Comparison of ENCODE assay signal across 2 cellular contexts in genomic region chr11:32072872-32073661, GRCh38.
TF ChIP-seq lines count a peak whose summit lies in the region.

No MANE protein-coding gene starts in this region.

TF ChIP-seq in SK-N-SH, 30 proteins besides CTCF, POLR2A, EP300 and RAD21:
- TF ChIP-seq IRF3 (IDR thresholded peaks at IDR 0.05; ENCODE audit: low read depth, low read length) = no peak
- no peak for TF ChIP-seq TCF12 (IDR thresholded peaks at IDR 0.05)
- no peak for TF ChIP-seq GABPA (IDR thresholded peaks at IDR 0.05; ENCODE audit: low read depth)
- no peak for TF ChIP-seq ELF1 (IDR thresholded peaks at IDR 0.05)

TF ChIP-seq in SK-N-SH treated with all-trans-retinoic acid at 6 μM for 48 hours, 23 proteins besides CTCF, POLR2A, EP300 and RAD21:
- no peak for TF ChIP-seq TSHZ2 (CRISPR knock-in tag; IDR thresholded peaks at IDR 0.05)
- TF ChIP-seq SNAI2 (CRISPR knock-in tag; IDR thresholded peaks at IDR 0.05) = no peak
- no peak for TF ChIP-seq RARB (CRISPR knock-in tag; IDR thresholded peaks at IDR 0.05)
- no peak for TF ChIP-seq BACH2 (CRISPR knock-in tag; IDR thresholded peaks at IDR 0.05; ENCODE audit: borderline replicate concordance)
- TF ChIP-seq PATZ1 (CRISPR knock-in tag; IDR thresholded peaks at IDR 0.05; ENCODE audit: borderline replicate concordance) = no peak
- no peak for TF ChIP-seq ZNF565 (CRISPR knock-in tag; conservative IDR thresholded peaks at IDR 0.05; ENCODE audit: low read depth)
- no peak for TF ChIP-seq CSRNP3 (CRISPR knock-in tag; IDR thresholded peaks at IDR 0.05)
- TF ChIP-seq ISL1 (CRISPR knock-in tag; IDR thresholded peaks at IDR 0.05) = no peak
- TF ChIP-seq ZNF70 (CRISPR knock-in tag; IDR thresholded peaks at IDR 0.05) = no peak
- no peak for TF ChIP-seq PPARA (CRISPR knock-in tag; IDR thresholded peaks at IDR 0.05; ENCODE audit: borderline replicate concordance)
- TF ChIP-seq ARNTL (CRISPR knock-in tag; IDR thresholded peaks at IDR 0.05; ENCODE audit: borderline replicate concordance, low read depth) = no peak
- no peak for TF ChIP-seq TCF4 (CRISPR knock-in tag; IDR thresholded peaks at IDR 0.05; ENCODE audit: borderline replicate concordance)
- TF ChIP-seq GLIS3 (CRISPR knock-in tag; IDR thresholded peaks at IDR 0.05) = no peak
